ENCODE assay signal across 1 cellular context in genomic region chr20:46670228-46670584, GRCh38.
A peak's percentile ranks its signal among the peaks of the same experiment; 100 is the strongest.
TF ChIP-seq lines count a peak whose summit lies in the region.

No MANE protein-coding gene starts in this region.

TF ChIP-seq in HepG2, 621 proteins besides CTCF, POLR2A, EP300 and RAD21 (continued from another document and continues in another):
- no peak for TF ChIP-seq ZNF597 (CRISPR knock-in tag; IDR thresholded peaks at IDR 0.05)
- TF ChIP-seq ZNF766 (CRISPR knock-in tag; IDR thresholded peaks at IDR 0.05; ENCODE audit: borderline replicate concordance), result no peak
- no peak for TF ChIP-seq KDM2A (CRISPR knock-in tag; IDR thresholded peaks at IDR 0.05; ENCODE audit: borderline replicate concordance, low read depth)
- no peak for TF ChIP-seq CHCHD3 (CRISPR knock-in tag; IDR thresholded peaks at IDR 0.05)
- TF ChIP-seq SP1 (IDR thresholded peaks at IDR 0.05), result no peak
- no peak for TF ChIP-seq SP1 (CRISPR knock-in tag; IDR thresholded peaks at IDR 0.05)
- no peak for TF ChIP-seq ZNF737 (CRISPR knock-in tag; IDR thresholded peaks at IDR 0.05; ENCODE audit: borderline replicate concordance)
- TF ChIP-seq ZNF768 (CRISPR knock-in tag; IDR thresholded peaks at IDR 0.05), result no peak
- no peak for TF ChIP-seq HNRNPUL1 (IDR thresholded peaks at IDR 0.05; ENCODE audit: low read depth, low read length)
- peak; percentile 14; the same call in 1 of the 2 replicates for TF ChIP-seq JUND (CRISPR knock-in tag; IDR thresholded peaks at IDR 0.05)
- TF ChIP-seq DNMT1 (CRISPR knock-in tag; IDR thresholded peaks at IDR 0.05), result no peak
- TF ChIP-seq RAD51 (IDR thresholded peaks at IDR 0.05; ENCODE audit: borderline replicate concordance), result no peak
- no peak for TF ChIP-seq ZNF841 (CRISPR knock-in tag; IDR thresholded peaks at IDR 0.05; ENCODE audit: borderline replicate concordance)
- TF ChIP-seq ZNF747 (CRISPR knock-in tag; IDR thresholded peaks at IDR 0.05; ENCODE audit: borderline replicate concordance), result peak; percentile 64; the same call in 1 of the 2 replicates
- TF ChIP-seq ZNF230 (CRISPR knock-in tag; IDR thresholded peaks at IDR 0.05), result no peak
- no peak for TF ChIP-seq JUNB (CRISPR knock-in tag; IDR thresholded peaks at IDR 0.05; ENCODE audit: borderline replicate concordance)
- TF ChIP-seq ZBTB44 (CRISPR knock-in tag; IDR thresholded peaks at IDR 0.05), result no peak
- no peak for TF ChIP-seq RFX5 (IDR thresholded peaks at IDR 0.05; ENCODE audit: low read depth, low read length)
- no peak for TF ChIP-seq FOXO1 (CRISPR knock-in tag; IDR thresholded peaks at IDR 0.05)
- TF ChIP-seq ZNF7 (CRISPR knock-in tag; IDR thresholded peaks at IDR 0.05), result no peak
- TF ChIP-seq AKNA (CRISPR knock-in tag; IDR thresholded peaks at IDR 0.05; ENCODE audit: borderline replicate concordance), result no peak
- TF ChIP-seq DMAP1 (CRISPR knock-in tag; IDR thresholded peaks at IDR 0.05), result no peak
- TF ChIP-seq KDM6A (CRISPR knock-in tag; IDR thresholded peaks at IDR 0.05; ENCODE audit: low read depth), result no peak
- no peak for TF ChIP-seq EEA1 (CRISPR knock-in tag; IDR thresholded peaks at IDR 0.05; ENCODE audit: borderline replicate concordance)
- peak; percentile 13; the same call in 1 of the 2 replicates for TF ChIP-seq ZNF292 (CRISPR knock-in tag; IDR thresholded peaks at IDR 0.05; ENCODE audit: borderline replicate concordance, low read depth)
- no peak for TF ChIP-seq MAFG (CRISPR knock-in tag; IDR thresholded peaks at IDR 0.05)
- no peak for TF ChIP-seq ZNF569 (CRISPR knock-in tag; IDR thresholded peaks at IDR 0.05; ENCODE audit: borderline replicate concordance)
- no peak; the same call in 1 of the 2 replicates for TF ChIP-seq ZNF543 (CRISPR knock-in tag; IDR thresholded peaks at IDR 0.05)
- no peak for TF ChIP-seq TBP (CRISPR knock-in tag; IDR thresholded peaks at IDR 0.05)
- no peak for TF ChIP-seq DPF2 (CRISPR knock-in tag; IDR thresholded peaks at IDR 0.05; ENCODE audit: borderline replicate concordance, low read depth)
- TF ChIP-seq ARNTL (CRISPR knock-in tag; IDR thresholded peaks at IDR 0.05), result 0 out of 2 replicates have a peak, but pooled peaks have one; percentile 16
- TF ChIP-seq REL (CRISPR knock-in tag; conservative IDR thresholded peaks at IDR 0.05), result 0 out of 2 replicates have a peak, but pooled peaks have one; percentile 1
- no peak for TF ChIP-seq KMT2A (CRISPR knock-in tag; IDR thresholded peaks at IDR 0.05)
- TF ChIP-seq PHB2 (IDR thresholded peaks at IDR 0.05; ENCODE audit: partially characterized antibody), result no peak
- TF ChIP-seq ZNF878 (CRISPR knock-in tag; IDR thresholded peaks at IDR 0.05), result no peak
- no peak for TF ChIP-seq ZNF549 (CRISPR knock-in tag; IDR thresholded peaks at IDR 0.05)
- TF ChIP-seq CBX5 (CRISPR knock-in tag; IDR thresholded peaks at IDR 0.05; ENCODE audit: borderline replicate concordance), result peak; percentile 70
- TF ChIP-seq ZNF619 (CRISPR knock-in tag; IDR thresholded peaks at IDR 0.05), result 0 out of 2 replicates have a peak, but pooled peaks have one; percentile 53
- no peak for TF ChIP-seq MBD4 (IDR thresholded peaks at IDR 0.05; ENCODE audit: borderline replicate concordance, low read length)
- no peak for TF ChIP-seq MBNL3 (CRISPR knock-in tag; conservative IDR thresholded peaks at IDR 0.05)
- TF ChIP-seq PBX3 (CRISPR knock-in tag; IDR thresholded peaks at IDR 0.05; ENCODE audit: borderline replicate concordance), result no peak
- TF ChIP-seq ARID5B (CRISPR knock-in tag; IDR thresholded peaks at IDR 0.05), result no peak
- TF ChIP-seq HIC2 (CRISPR knock-in tag; IDR thresholded peaks at IDR 0.05; ENCODE audit: low read depth), result no peak
- no peak for TF ChIP-seq KLF13 (CRISPR knock-in tag; IDR thresholded peaks at IDR 0.05)
- no peak for TF ChIP-seq CBX2 (IDR thresholded peaks at IDR 0.05; ENCODE audit: low read depth, low read length)
- TF ChIP-seq CBX2 (CRISPR knock-in tag; IDR thresholded peaks at IDR 0.05; ENCODE audit: low read depth), result no peak
- 0 out of 2 replicates have a peak, but pooled peaks have one; percentile 52 for TF ChIP-seq NR1H2 (CRISPR knock-in tag; IDR thresholded peaks at IDR 0.05; ENCODE audit: borderline replicate concordance, low read depth)
- no peak for TF ChIP-seq ATAD3A (CRISPR knock-in tag; IDR thresholded peaks at IDR 0.05)
- no peak for TF ChIP-seq ZNF432 (CRISPR knock-in tag; IDR thresholded peaks at IDR 0.05; ENCODE audit: borderline replicate concordance)
- TF ChIP-seq ATF5 (CRISPR knock-in tag; IDR thresholded peaks at IDR 0.05; ENCODE audit: low read depth), result no peak
- no peak for TF ChIP-seq MYC (CRISPR knock-in tag; IDR thresholded peaks at IDR 0.05; ENCODE audit: borderline replicate concordance)
- TF ChIP-seq ZBTB25 (CRISPR knock-in tag; IDR thresholded peaks at IDR 0.05), result no peak
- no peak for TF ChIP-seq MYNN (CRISPR knock-in tag; IDR thresholded peaks at IDR 0.05; ENCODE audit: low read depth)
